ENCODE assay signal across 1 cellular context in genomic region chr3:194769020-194769643, GRCh38.
A peak's percentile ranks its signal among the peaks of the same experiment; 100 is the strongest.
TF ChIP-seq lines count a peak whose summit lies in the region.

No MANE protein-coding gene starts in this region.

TF ChIP-seq in HepG2, 621 proteins besides CTCF, POLR2A, EP300 and RAD21 (continued from another document and continues in another):
- TF ChIP-seq ZNF800 (CRISPR knock-in tag; IDR thresholded peaks at IDR 0.05) (0 out of 2 replicates have a peak, but pooled peaks have one; percentile 40), ZNF652 (CRISPR knock-in tag; IDR thresholded peaks at IDR 0.05; ENCODE audit: borderline replicate concordance, low read depth) (no peak), ZNF468 (CRISPR knock-in tag; IDR thresholded peaks at IDR 0.05) (no peak), ZNF687 (CRISPR knock-in tag; IDR thresholded peaks at IDR 0.05) (peak; percentile 21; the same call in 1 of the 2 replicates), CEBPZ (IDR thresholded peaks at IDR 0.05; ENCODE audit: low read length) (peak; percentile 75), PBX3 (CRISPR knock-in tag; IDR thresholded peaks at IDR 0.05; ENCODE audit: borderline replicate concordance) (no peak), SP1 (IDR thresholded peaks at IDR 0.05) (no peak), SP1 (CRISPR knock-in tag; IDR thresholded peaks at IDR 0.05) (peak; percentile 65), HMGA1 (CRISPR knock-in tag; conservative IDR thresholded peaks at IDR 0.05) (no peak), SALL1 (CRISPR knock-in tag; IDR thresholded peaks at IDR 0.05) (peak; percentile 33), ZBTB10 (CRISPR knock-in tag; IDR thresholded peaks at IDR 0.05; ENCODE audit: borderline replicate concordance) (no peak), NONO (IDR thresholded peaks at IDR 0.05) (no peak), NONO (CRISPR knock-in tag; conservative IDR thresholded peaks at IDR 0.05) (no peak), TAF15 (IDR thresholded peaks at IDR 0.05; ENCODE audit: low read depth, low read length, poor library complexity, severe bottlenecking) (no peak), MLX (CRISPR knock-in tag; IDR thresholded peaks at IDR 0.05) (no peak), ZNF747 (CRISPR knock-in tag; IDR thresholded peaks at IDR 0.05; ENCODE audit: borderline replicate concordance) (no peak), SAP130 (CRISPR knock-in tag; IDR thresholded peaks at IDR 0.05; ENCODE audit: low read depth) (peak; percentile 64), ZNF597 (CRISPR knock-in tag; IDR thresholded peaks at IDR 0.05) (no peak), SMAD3 (CRISPR knock-in tag; IDR thresholded peaks at IDR 0.05) (no peak), FOXP4 (CRISPR knock-in tag; IDR thresholded peaks at IDR 0.05) (no peak), HHEX (CRISPR knock-in tag; IDR thresholded peaks at IDR 0.05) (no peak), ZSCAN12 (CRISPR knock-in tag; IDR thresholded peaks at IDR 0.05) (no peak), ZNF335 (CRISPR knock-in tag; IDR thresholded peaks at IDR 0.05) (0 out of 2 replicates have a peak, but pooled peaks have one; percentile 25), PBX2 (CRISPR knock-in tag; IDR thresholded peaks at IDR 0.05) (peak; percentile 91), ZNF10 (CRISPR knock-in tag; IDR thresholded peaks at IDR 0.05; ENCODE audit: borderline replicate concordance, low read depth) (no peak), CREB3 (CRISPR knock-in tag; IDR thresholded peaks at IDR 0.05) (no peak), NFYB (CRISPR knock-in tag; IDR thresholded peaks at IDR 0.05) (peak; percentile 82)
